34 cellular contexts compared by ENCODE assay signal in genomic region chrX:37437160-37437559, GRCh38.
"Had no signal": no experiment of that assay in that cellular context is flagged by ENCODE, and none has a peak within 500 bp of the region (broad histone marks: within the 10 kb centered on the region; RNA-seq: fewer than 3 reads in every experiment).

No MANE protein-coding gene starts in this region.

- H3K27ac ChIP-seq: ascending aorta, body of pancreas, cardiac muscle cell, VCaP had no signal

- H3K36me3 ChIP-seq: cardiac muscle cell had no signal

- ATAC-seq: activated CD8-positive, alpha-beta T cell treated with anti-CD3 and anti-CD28 coated beads for 36 hours; activated naive CD4-positive, alpha-beta T cell treated with anti-CD3 and anti-CD28 coated beads, Interleukin-2, amount 50 U/mL, for 72 hours; activated T-cell treated with anti-CD3 and anti-CD28 coated beads, Interleukin-2, amount 50 U/mL, for 4 hours; activated T-cell treated with anti-CD3 and anti-CD28 coated beads, Interleukin-2, amount 50 U/mL, for 72 hours; activated T-helper 17 cell treated with anti-CD3 and anti-CD28 coated beads, Interleukin-2, amount 50 U/mL, for 72 hours; body of pancreas had no signal

- H3K4me1 ChIP-seq: ascending aorta, body of pancreas had no signal

- H3K4me3 ChIP-seq: ascending aorta, body of pancreas, cardiac muscle cell had no signal

- H3K9me3 ChIP-seq: ascending aorta, body of pancreas had no signal

- FAIRE-seq: bronchial epithelial cell, TTC549 had no signal

- H3K27me3 ChIP-seq: ascending aorta, body of pancreas, cardiac muscle cell had no signal

- DNase-seq: activated B cell treated with CpG ODN at 0.5 μM for 24 hours; activated CD4-positive, alpha-beta memory T cell treated with anti-CD3 and anti-CD28 coated beads for 36 hours; activated CD4-positive, alpha-beta T cell treated with anti-CD3 and anti-CD28 coated beads for 4 hours; activated CD4-positive, alpha-beta T cell treated with anti-CD3 and anti-CD28 coated beads, Interleukin-2, amount 10 ng/mL, durations not matched to agents 24 days and 14 days; activated CD4-positive, alpha-beta T cell treated with anti-CD3 and anti-CD28 coated beads, Interleukin-2, amount 50 U/mL, for 1 hour; activated CD4-positive, alpha-beta T cell treated with anti-CD3 and anti-CD28 coated beads, Interleukin-2, amount 50 U/mL, for 4 hours; activated CD4-positive, CD25-positive, alpha-beta regulatory T cell treated with anti-CD3 and anti-CD28 coated beads, Interleukin-2, amount 50 U/mL, for 72 hours; activated CD8-positive, alpha-beta memory T cell treated with anti-CD3 and anti-CD28 coated beads, Interleukin-2, amount 50 U/mL, for 4 hours; activated CD8-positive, alpha-beta T cell treated with anti-CD3 and anti-CD28 coated beads for 36 hours; activated effector memory CD4-positive, alpha-beta T cell treated with anti-CD3 and anti-CD28 coated beads, Interleukin-2, amount 50 U/mL, for 16 hours; activated gamma-delta T cell treated with Interleukin-2 at 50 U/mL for 16 hours; activated naive CD4-positive, alpha-beta T cell; activated naive CD4-positive, alpha-beta T cell treated with anti-CD3 and anti-CD28 coated beads for 36 hours; activated naive CD4-positive, alpha-beta T cell treated with anti-CD3 and anti-CD28 coated beads, Interleukin-2, amount 50 U/mL, for 16 hours; activated naive CD8-positive, alpha-beta T cell treated with anti-CD3 and anti-CD28 coated beads for 36 hours; activated T-cell treated with anti-CD3 and anti-CD28 coated beads for 4 hours; activated T-cell treated with anti-CD3 and anti-CD28 coated beads, Interleukin-2, amount 50 U/mL, for 1 hour; activated T-cell treated with anti-CD3 and anti-CD28 coated beads, Interleukin-2, amount 50 U/mL, for 4 hours; activated T-cell treated with anti-CD3 and anti-CD28 coated beads, Interleukin-2, amount 50 U/mL, for 72 hours; amygdala; anterior cingulate cortex; body of pancreas; caudate nucleus; SW 1271; T-helper 1 cell; T-helper 2 cell; T-helper 9 cell had no signal
